26 cellular contexts compared by ENCODE assay signal in the genomic region with DNA sequence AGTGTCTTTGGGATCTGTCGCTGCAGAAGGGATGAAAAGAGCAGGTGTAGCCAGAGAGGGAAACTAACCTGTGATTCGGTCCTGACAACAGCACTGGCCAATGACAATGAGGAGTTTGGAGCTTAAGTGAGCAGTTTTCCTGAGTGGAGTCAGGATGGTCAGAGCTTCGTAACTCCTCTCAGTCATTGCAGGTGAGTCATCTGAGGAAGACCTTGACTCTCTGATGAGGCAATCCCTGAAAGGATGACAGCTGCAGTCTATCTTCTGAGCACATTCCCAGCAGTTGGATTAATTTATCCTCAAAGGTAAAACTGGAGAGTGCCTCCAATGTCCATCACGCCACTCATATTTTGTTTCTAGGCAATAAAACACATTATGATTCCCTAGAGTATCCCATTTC.
"Had no signal": no experiment of that assay in that cellular context is flagged by ENCODE, and none has a peak within 500 bp of the region (broad histone marks: within the 10 kb centered on the region; RNA-seq: fewer than 3 reads in every experiment).

No MANE protein-coding gene starts in this region.

- H3K36me3 ChIP-seq: breast epithelium, ovary, sigmoid colon, thoracic aorta, uterus had no signal

- DNase-seq: activated CD4-positive, alpha-beta T cell treated with anti-CD3 and anti-CD28 coated beads for 48 hours; activated CD4-positive, alpha-beta T cell treated with anti-CD3 and anti-CD28 coated beads, Interleukin-2, amount 50 U/mL, for 48 hours; activated CD8-positive, alpha-beta memory T cell treated with anti-CD3 and anti-CD28 coated beads for 24 hours; activated effector memory CD4-positive, alpha-beta T cell treated with Interleukin-2 at 50 U/mL for 16 hours; activated naive CD4-positive, alpha-beta T cell treated with Interleukin-2 at 50 U/mL for 16 hours; activated naive CD8-positive, alpha-beta T cell treated with anti-CD3 and anti-CD28 coated beads, Interleukin-2, amount 10 ng/mL, durations not matched to agents 7 days and 5 days; amygdala; glutamatergic neuron; left colon; midbrain; naive thymus-derived CD4-positive, alpha-beta T cell; ovary; retina; sigmoid colon; small intestine; stimulated activated CD4-positive, alpha-beta T cell treated with anti-CD3 and anti-CD28 coated beads, Interleukin-4, amount 100 ng/mL, for 24 hours; uterus had no signal

- ATAC-seq: activated CD4-positive, CD25-positive, alpha-beta regulatory T cell treated with anti-CD3 and anti-CD28 coated beads, Interleukin-2, amount 50 U/mL, for 24 hours; left colon; naive thymus-derived CD4-positive, alpha-beta T cell; stimulated activated effector memory CD8-positive, alpha-beta T cell treated with anti-CD3 and anti-CD28 coated beads, Interleukin-12 subunit alpha, Interleukin-12 subunit beta, amount 100 ng/mL, for 72 hours had no signal

- H3K27me3 ChIP-seq: breast epithelium, ovary, sigmoid colon, uterus had no signal

- FAIRE-seq: frontal cortex, islet of Langerhans, small intestine, TTC549 had no signal

- H3K4me3 ChIP-seq: breast epithelium, ovary, sigmoid colon, thoracic aorta, uterus had no signal

- H3K27ac ChIP-seq: breast epithelium, epithelial cell of prostate, ovary, sigmoid colon, thoracic aorta, uterus, VCaP had no signal

- H3K9me3 ChIP-seq: breast epithelium, ovary, thoracic aorta, uterus had no signal

- H3K4me1 ChIP-seq: breast epithelium, sigmoid colon, uterus had no signal
